8 cellular contexts compared by ENCODE assay signal in genomic region chr13:19959831-19960672, GRCh38.
DNase-seq lines count a peak whose midpoint lies in the region; ATAC-seq and TF ChIP-seq lines count a peak whose summit lies in the region.

No MANE protein-coding gene starts in this region.

- TF ChIP-seq CTCF in WI38 (IDR thresholded peaks at IDR 0.05; ENCODE audit: low read depth, low read length) (peak; percentile 90), cardiac fibroblast (IDR thresholded peaks at IDR 0.05; ENCODE audit: low read depth, low read length) (peak; percentile 94)

- ATAC-seq in GM18873 (IDR thresholded peaks at IDR 0.05; ENCODE audit: low FRiP score, unreplicated experiment) (peak; percentile 48), HG03159 (IDR thresholded peaks at IDR 0.05; ENCODE audit: unreplicated experiment) (peak; percentile 44)

- H3K4me3 ChIP-seq in WI38 (ENCODE audit: low read depth, low read length) (peak overlapping the region; percentile 87), cardiac fibroblast (replicated peaks in 1 of 2; ENCODE audit: low read depth in 2 of 2, low read length in 2 of 2) (peak overlapping the region; percentile 90 to 94)

- DNase-seq in AG08395 (ENCODE audit: low spot score) (peak; percentile 84), NCI-H2196 treated with DMSO at 0.1 percent for 48 hours (lab: John Stamatoyannopoulos, UW; ENCODE audit: unreplicated experiment) (peak; percentile 54), cardiac fibroblast (ENCODE audit: low read depth in 2 of 2) (peak; percentile 90 to 93), iris pigment epithelial cell (ENCODE audit: low read depth) (peak; percentile 92)
- DNase-seq in stimulated activated CD4-positive, alpha-beta T cell treated with anti-CD3 and anti-CD28 coated beads, Interleukin-12 subunit alpha, Interleukin-12 subunit beta, amount 100 ng/mL, for 24 hours (ENCODE audit: low read depth in 2 of 2): peak; percentile 64 to 76

Comparison
In these comparisons a context has a peak if more than half of its experiments do, and no peak if none do; other contexts are left out.
1. Peak in every context shown above with its lines: DNase-seq, ATAC-seq and H3K4me3 ChIP-seq.